Comparison of ENCODE assay signal across 8 cellular contexts in the genomic region with DNA sequence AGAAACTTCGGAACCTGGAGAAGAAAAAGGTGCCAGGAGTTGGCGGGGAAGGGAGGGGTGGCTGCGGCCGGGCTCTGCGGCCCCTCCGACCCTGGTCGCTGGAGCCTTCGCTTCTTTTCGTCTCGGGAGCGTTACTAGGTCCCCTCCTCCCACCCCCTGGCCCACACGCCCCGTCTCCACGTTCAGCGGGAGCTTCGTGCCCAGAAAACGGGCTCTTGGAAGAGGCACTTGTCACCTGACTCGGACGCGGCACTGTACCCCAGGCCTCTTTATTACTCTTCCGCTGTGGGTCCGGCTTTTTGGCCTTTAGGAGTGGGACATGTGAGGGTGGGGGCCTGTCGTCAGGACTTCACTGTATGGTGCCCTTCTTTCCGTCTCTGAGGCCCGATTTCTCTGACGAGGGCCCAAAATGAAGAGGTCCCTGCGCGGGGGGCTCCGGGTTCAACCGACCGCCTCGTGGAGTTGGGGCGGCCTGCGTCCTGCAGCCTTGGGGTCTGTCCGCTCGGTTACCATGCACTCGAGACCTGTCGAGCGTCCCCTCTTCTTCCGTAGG. TPM values are rescaled to one million over a fixed set of nuclear protein-coding genes. Genes with fewer than 3 reads are reported as not detected.
DNase-seq lines count a peak whose midpoint lies in the region; ATAC-seq and TF ChIP-seq lines count a peak whose summit lies in the region.

No MANE protein-coding gene starts in this region.

- peak overlapping the region; percentile 95 for H3K27ac ChIP-seq in psoas muscle

- H3K36me3 ChIP-seq in psoas muscle (ENCODE audit: insufficient read depth in 1 of 2, low read depth in 1 of 2), result peaks cover 3 to 15% of the 10 kb centered on the region in 2 donors

- no peak for TF ChIP-seq CTCF in psoas muscle (IDR thresholded peaks at IDR 0.05)

- H3K4me3 ChIP-seq in psoas muscle, result peak overlapping the region; percentile 92

- peak overlapping the region; percentile 95 to 99 (median 98) for H3K4me3 Mint-ChIP-seq in IgD-negative memory B cell
- H3K4me3 Mint-ChIP-seq in activated T-helper 1 cell treated with anti-CD3 and anti-CD28 coated beads, Interleukin-12 subunit alpha, Interleukin-12 subunit beta, Interleukin-2, Interleukin-4 antibody, amounts not matched to agents 30 ng/mL and 10 ng/mL and 1 ng/mL, durations not matched to agents 14 hours and 24 hours and 36 hours, result peak overlapping the region; percentile 99

- ATAC-seq in GM18502 (IDR thresholded peaks at IDR 0.05; ENCODE audit: poor library complexity, unreplicated experiment), result peak; percentile 2
- ATAC-seq in Right ventricle myocardium superior (ENCODE audit: poor library complexity), result no peak
- no peak for ATAC-seq in psoas muscle
- no peak for ATAC-seq in GM18858 (IDR thresholded peaks at IDR 0.05; ENCODE audit: unreplicated experiment)
- no peak for ATAC-seq in GM21786 (IDR thresholded peaks at IDR 0.05; ENCODE audit: unreplicated experiment)

- intact Hi-C loops in activated T-helper 1 cell treated with anti-CD3 and anti-CD28 coated beads, Interleukin-12 subunit alpha, Interleukin-12 subunit beta, Interleukin-2, Interleukin-4 antibody, amounts not matched to agents 30 ng/mL and 10 ng/mL and 1 ng/mL, durations not matched to agents 14 hours and 24 hours and 36 hours (cut with micrococcal nuclease), result loop anchor here (1.0 to 10.0 kb wide), 8 partner anchors 160 to 1612 kb away; a partner anchor contains a TSS
- intact Hi-C loops in Right ventricle myocardium superior (cut with DNase I), result loop anchor here (5.0 kb wide), 1 partner anchor 55 kb away; a partner anchor contains a TSS
- intact Hi-C loops in psoas muscle (cut with DNase I), result loop anchor here (1.0 to 10.0 kb wide), 4 partner anchors 52 to 890 kb away; a partner anchor contains a TSS

- no peaks in the 10 kb centered on the region for H3K9me3 ChIP-seq in psoas muscle

- H3K4me1 Mint-ChIP-seq in IgD-negative memory B cell, result peaks cover 23 to 29% (median 25%) of the 10 kb centered on the region in 3 donors
- H3K4me1 Mint-ChIP-seq in activated T-helper 1 cell treated with anti-CD3 and anti-CD28 coated beads, Interleukin-12 subunit alpha, Interleukin-12 subunit beta, Interleukin-2, Interleukin-4 antibody, amounts not matched to agents 30 ng/mL and 10 ng/mL and 1 ng/mL, durations not matched to agents 14 hours and 24 hours and 36 hours (ENCODE audit: low read depth), result peaks cover 17% of the 10 kb centered on the region

- peaks cover 52% of the 10 kb centered on the region for H3K4me1 ChIP-seq in psoas muscle

- no peaks in the 10 kb centered on the region for H3K27me3 ChIP-seq in psoas muscle (ENCODE audit: insufficient read depth in 3 of 3, low read length in 2 of 3)

- peak overlapping the region; percentile 96 to 99 (median 96) for H3K27ac Mint-ChIP-seq in IgD-negative memory B cell
- H3K27ac Mint-ChIP-seq in activated T-helper 1 cell treated with anti-CD3 and anti-CD28 coated beads, Interleukin-12 subunit alpha, Interleukin-12 subunit beta, Interleukin-2, Interleukin-4 antibody, amounts not matched to agents 30 ng/mL and 10 ng/mL and 1 ng/mL, durations not matched to agents 14 hours and 24 hours and 36 hours, result peak overlapping the region; percentile 97

- 0 to 1% (median 1%) methylated on average over 40 of the region's 40 CpGs for WGBS in psoas muscle, 3 donors

- no peak for DNase-seq in activated T-helper 1 cell treated with anti-CD3 and anti-CD28 coated beads, Interleukin-12 subunit alpha, Interleukin-12 subunit beta, Interleukin-2, Interleukin-4 antibody, amounts not matched to agents 30 ng/mL and 10 ng/mL and 1 ng/mL, durations not matched to agents 14 hours and 24 hours and 36 hours (ENCODE audit: low spot score)
- DNase-seq in Right ventricle myocardium superior, result peak; percentile 55
- DNase-seq in psoas muscle, result peak; percentile 29 to 64
- DNase-seq in NCI-H1436 (lab: John Stamatoyannopoulos, UW), result no peak

- no peaks in the 10 kb centered on the region for H3K36me3 Mint-ChIP-seq in IgD-negative memory B cell
- peaks cover 19% of the 10 kb centered on the region for H3K36me3 Mint-ChIP-seq in activated T-helper 1 cell treated with anti-CD3 and anti-CD28 coated beads, Interleukin-12 subunit alpha, Interleukin-12 subunit beta, Interleukin-2, Interleukin-4 antibody, amounts not matched to agents 30 ng/mL and 10 ng/mL and 1 ng/mL, durations not matched to agents 14 hours and 24 hours and 36 hours (ENCODE audit: low read depth)

- no peaks in the 10 kb centered on the region for H3K27me3 Mint-ChIP-seq in IgD-negative memory B cell
- no peaks in the 10 kb centered on the region for H3K27me3 Mint-ChIP-seq in activated T-helper 1 cell treated with anti-CD3 and anti-CD28 coated beads, Interleukin-12 subunit alpha, Interleukin-12 subunit beta, Interleukin-2, Interleukin-4 antibody, amounts not matched to agents 30 ng/mL and 10 ng/mL and 1 ng/mL, durations not matched to agents 14 hours and 24 hours and 36 hours (ENCODE audit: insufficient read depth)

- H3K9me3 Mint-ChIP-seq in IgD-negative memory B cell, result no peaks in the 10 kb centered on the region
- no peaks in the 10 kb centered on the region for H3K9me3 Mint-ChIP-seq in activated T-helper 1 cell treated with anti-CD3 and anti-CD28 coated beads, Interleukin-12 subunit alpha, Interleukin-12 subunit beta, Interleukin-2, Interleukin-4 antibody, amounts not matched to agents 30 ng/mL and 10 ng/mL and 1 ng/mL, durations not matched to agents 14 hours and 24 hours and 36 hours

RNA-seq across cellular contexts. Expression of a gene that starts 1.2 kb away (rescaled TPM):
- polyA plus RNA-seq in IgD-negative memory B cell, result 63.5 TPM
- total RNA-seq in activated T-helper 1 cell treated with anti-CD3 and anti-CD28 coated beads, Interleukin-12 subunit alpha, Interleukin-12 subunit beta, Interleukin-2, Interleukin-4 antibody, amounts not matched to agents 30 ng/mL and 10 ng/mL and 1 ng/mL, durations not matched to agents 14 hours and 24 hours and 36 hours, result 285 and 289 TPM in 2 replicates
- 105 TPM for total RNA-seq in Right ventricle myocardium superior
- total RNA-seq in psoas muscle, result 100 to 1,000 TPM in 3 of 4 donors, 10 to 100 TPM in 1; 70.3 to 122 (median 109) TPM
- 10 to 100 TPM; 31.4 to 57.8 (median 54.9) TPM for polyA plus RNA-seq in psoas muscle

RNA-seq across cellular contexts. Expression of a gene that starts 52.7 kb away (rescaled TPM):
- polyA plus RNA-seq in IgD-negative memory B cell (35.7 TPM), psoas muscle (10 to 100 TPM; 21.0 to 33.9 (median 28.3) TPM)
- 157 and 158 TPM in 2 replicates for total RNA-seq in activated T-helper 1 cell treated with anti-CD3 and anti-CD28 coated beads, Interleukin-12 subunit alpha, Interleukin-12 subunit beta, Interleukin-2, Interleukin-4 antibody, amounts not matched to agents 30 ng/mL and 10 ng/mL and 1 ng/mL, durations not matched to agents 14 hours and 24 hours and 36 hours
- total RNA-seq in Right ventricle myocardium superior (20.9 TPM), psoas muscle (10 to 100 TPM; 26.7 to 51.5 (median 37.0) TPM)

Comparison
In these comparisons a context has a peak if more than half of its experiments do, and no peak if none do; other contexts are left out.
1. DNase-seq: peak in Right ventricle myocardium superior (single experiment) and psoas muscle (2 of 2); none in activated T-helper 1 cell treated with anti-CD3 and anti-CD28 coated beads, Interleukin-12 subunit alpha, Interleukin-12 subunit beta, Interleukin-2, Interleukin-4 antibody, amounts not matched to agents 30 ng/mL and 10 ng/mL and 1 ng/mL, durations not matched to agents 14 hours and 24 hours and 36 hours (single experiment) and NCI-H1436 (single experiment).